In genomic region chr1:118145736-118146135, GRCh38 we compare ENCODE assay signal across 35 cellular contexts. TPM values are rescaled to one million over a fixed set of nuclear protein-coding genes. Genes with fewer than 3 reads are reported as not detected.
"Had no signal": no experiment of that assay in that cellular context is flagged by ENCODE, and none has a peak within 500 bp of the region (broad histone marks: within the 10 kb centered on the region; RNA-seq: fewer than 3 reads in every experiment).

No MANE protein-coding gene starts in this region.

- ATAC-seq: activated naive CD8-positive, alpha-beta T cell treated with anti-CD3 and anti-CD28 coated beads, Interleukin-2, amount 50 U/mL, for 24 hours; activated T-cell treated with anti-CD3 and anti-CD28 coated beads, Interleukin-2, amount 50 U/mL, for 4 hours; PC-3; SK-N-SH treated with all-trans-retinoic acid at 6 μM for 48 hours; T-cell; T-helper 17 cell had no signal

- H3K27me3 ChIP-seq: brain microvascular endothelial cell, MG63, Peyer's patch had no signal

- H3K9me3 ChIP-seq: Peyer's patch had no signal

- H3K4me3 ChIP-seq: MG63, Peyer's patch had no signal

- H3K4me1 ChIP-seq: Peyer's patch had no signal

- DNase-seq: activated B cell treated with CpG ODN at 0.5 μM for 24 hours; activated CD4-positive, alpha-beta memory T cell treated with anti-CD3 and anti-CD28 coated beads for 36 hours; activated CD4-positive, alpha-beta T cell treated with anti-CD3 and anti-CD28 coated beads for 4 hours; activated CD4-positive, alpha-beta T cell treated with anti-CD3 and anti-CD28 coated beads, Interleukin-2, amount 50 U/mL, for 1 hour; activated CD4-positive, CD25-positive, alpha-beta regulatory T cell treated with anti-CD3 and anti-CD28 coated beads, Interleukin-2, amount 50 U/mL, for 72 hours; activated CD8-positive, alpha-beta memory T cell treated with anti-CD3 and anti-CD28 coated beads, Interleukin-2, amount 50 U/mL, for 4 hours; activated naive CD4-positive, alpha-beta T cell treated with anti-CD3 and anti-CD28 coated beads, Interleukin-2, amount 10 ng/mL, durations not matched to agents 7 days and 5 days; activated naive CD8-positive, alpha-beta T cell treated with anti-CD3 and anti-CD28 coated beads, Interleukin-2, amount 50 U/mL, for 24 hours; activated T-cell treated with anti-CD3 and anti-CD28 coated beads for 4 hours; activated T-cell treated with anti-CD3 and anti-CD28 coated beads, Interleukin-2, amount 50 U/mL, for 4 hours; anterior cingulate cortex; brain microvascular endothelial cell; central memory CD4-positive, alpha-beta T cell; MG63; NCI-H1048; NCI-H1105 treated with DMSO at 0.1 percent for 48 hours; NCI-H1436; NCI-H1694; NCI-H1930; NCI-H2107; NCI-H2171; NCI-H510A; NCI-H526; NCI-H748 treated with DMSO at 0.1 percent for 48 hours; NK-92 treated with Interleukin-12 subunit alpha and Interleukin-12 subunit beta, amount 100 ng/mL, for 24 hours; PC-3; Peyer's patch; SHP77; T-cell; T-helper 17 cell; T-helper 9 cell had no signal

- H3K27ac ChIP-seq: brain microvascular endothelial cell, Peyer's patch, VCaP had no signal

- H3K36me3 ChIP-seq: brain microvascular endothelial cell, MG63, Peyer's patch had no signal

RNA-seq across cellular contexts. Expression of gene SPAG17, which starts 39.3 kb away (rescaled TPM):
- total RNA-seq: activated B cell treated with CpG ODN at 0.5 μM for 24 hours; activated CD4-positive, alpha-beta memory T cell treated with anti-CD3 and anti-CD28 coated beads for 36 hours; activated T-cell treated with anti-CD3 and anti-CD28 coated beads, Interleukin-2, amount 50 U/mL, for 4 hours; activated T-helper 1 cell treated with anti-CD3 and anti-CD28 coated beads, Interleukin-12 subunit alpha, Interleukin-12 subunit beta, Interleukin-2, Interleukin-4 antibody, amounts not matched to agents 30 ng/mL and 10 ng/mL and 1 ng/mL, durations not matched to agents 14 hours and 24 hours and 36 hours; PC-3; Peyer's patch; SK-MEL-5; T-cell; T-helper 17 cell had no signal
